In the genomic region with DNA sequence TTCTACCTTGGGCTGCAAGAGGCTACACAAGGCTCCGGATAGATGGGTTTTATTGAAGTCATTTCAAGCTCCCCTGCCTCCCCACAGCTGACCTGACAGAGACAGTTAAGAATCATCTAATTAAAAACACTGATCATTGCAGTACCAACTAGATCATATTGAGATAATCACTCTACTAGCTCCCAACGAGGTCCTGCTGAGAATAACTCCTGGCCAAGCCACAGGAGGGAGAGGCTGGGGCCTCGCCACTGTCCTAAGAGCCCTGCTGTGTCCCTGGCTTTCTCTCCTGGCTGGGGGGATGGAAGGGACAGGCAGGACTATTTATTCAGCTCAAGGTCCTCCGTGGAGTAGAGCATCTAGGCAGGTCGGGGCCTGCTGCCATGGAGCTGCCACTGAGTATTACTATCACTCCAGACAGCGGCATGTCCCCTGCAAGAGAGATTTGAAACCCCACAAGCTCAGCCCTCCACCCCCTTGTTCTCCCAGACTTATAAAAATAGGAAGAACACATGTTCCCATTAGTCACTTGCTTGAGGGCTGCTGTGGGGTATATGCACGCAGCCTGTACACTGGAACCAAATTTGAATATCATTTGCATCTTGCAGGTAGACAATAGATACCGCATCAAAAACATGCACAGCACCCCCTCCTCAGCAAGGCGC, we compare ENCODE assay signal across 13 cellular contexts.
"Had no signal": no experiment of that assay in that cellular context is flagged by ENCODE, and none has a peak within 500 bp of the region (broad histone marks: within the 10 kb centered on the region; RNA-seq: fewer than 3 reads in every experiment).

No MANE protein-coding gene starts in this region.

- H3K4me1 ChIP-seq: breast epithelium had no signal

- ATAC-seq: left colon; natural killer cell; stimulated activated naive CD8-positive, alpha-beta T cell treated with anti-CD3 and anti-CD28 coated beads, Interleukin-15, amount 100 ng/mL, for 72 hours had no signal

- H3K36me3 ChIP-seq: breast epithelium, thoracic aorta had no signal

- H3K4me3 ChIP-seq: breast epithelium, thoracic aorta had no signal

- H3K27me3 ChIP-seq: breast epithelium had no signal

- FAIRE-seq: TTC549 had no signal

- H3K27ac ChIP-seq: breast epithelium, thoracic aorta had no signal

- H3K9me3 ChIP-seq: breast epithelium, thoracic aorta had no signal

- DNase-seq: activated B cell treated with CpG ODN at 0.5 μM for 24 hours; activated CD4-positive, alpha-beta T cell treated with anti-CD3 and anti-CD28 coated beads, Interleukin-2, amount 50 U/mL, for 4 hours; activated gamma-delta T cell; activated naive CD8-positive, alpha-beta T cell treated with anti-CD3 and anti-CD28 coated beads, Interleukin-2, amount 10 ng/mL, durations not matched to agents 7 days and 5 days; activated T-cell treated with anti-CD3 and anti-CD28 coated beads, Interleukin-2, amount 50 U/mL, for 1 hour; left colon; natural killer cell; stimulated activated CD4-positive, alpha-beta T cell treated with anti-CD3 and anti-CD28 coated beads, Interleukin-15, amount 100 ng/mL, for 24 hours; stimulated activated CD4-positive, alpha-beta T cell treated with anti-CD3 and anti-CD28 coated beads, Interleukin-4, amount 100 ng/mL, for 24 hours; stimulated activated naive CD8-positive, alpha-beta T cell treated with anti-CD3 and anti-CD28 coated beads, Interleukin-15, amount 100 ng/mL, for 72 hours had no signal
